ENCODE assay signal across 31 cellular contexts in genomic region chrX:134249231-134249630, GRCh38. TPM values are rescaled to one million over a fixed set of nuclear protein-coding genes. Genes with fewer than 3 reads are reported as not detected.
"Had no signal": no experiment of that assay in that cellular context is flagged by ENCODE, and none has a peak within 500 bp of the region (broad histone marks: within the 10 kb centered on the region; RNA-seq: fewer than 3 reads in every experiment).

No MANE protein-coding gene starts in this region.

- H3K27ac Mint-ChIP-seq: activated B cell treated with CpG ODN at 0.5 μM for 24 hours; activated CD4-positive, alpha-beta memory T cell treated with anti-CD3 and anti-CD28 coated beads for 36 hours; activated CD4-positive, alpha-beta T cell treated with anti-CD3 and anti-CD28 coated beads, Interleukin-2, amount 10 ng/mL, durations not matched to agents 24 days and 14 days; activated CD8-positive, alpha-beta memory T cell treated with anti-CD3 and anti-CD28 coated beads, Interleukin-2, amount 10 ng/mL, durations not matched to agents 7 days and 5 days; activated CD8-positive, alpha-beta T cell treated with anti-CD3 and anti-CD28 coated beads, Interleukin-2, amount 10 ng/mL, durations not matched to agents 7 days and 5 days; activated naive CD4-positive, alpha-beta T cell treated with anti-CD3 and anti-CD28 coated beads, Interleukin-2, amount 10 ng/mL, durations not matched to agents 7 days and 5 days; activated naive CD4-positive, alpha-beta T cell treated with anti-CD3 and anti-CD28 coated beads, Interleukin-2, amount 50 U/mL, for 72 hours; activated naive CD8-positive, alpha-beta T cell treated with anti-CD3 and anti-CD28 coated beads, Interleukin-2, amount 10 ng/mL, durations not matched to agents 7 days and 5 days; activated T-cell treated with anti-CD3 and anti-CD28 coated beads, Interleukin-2, amount 50 U/mL, for 72 hours; effector memory CD8-positive, alpha-beta T cell; T-helper 17 cell; T-helper 2 cell treated with Interferon-gamma antibody and Interleukin-4, amounts not matched to agents 5 μg/mL and 100 μg/mL, for 36 hours had no signal

- H3K4me3 Mint-ChIP-seq: activated B cell treated with CpG ODN at 0.5 μM for 24 hours; activated CD4-positive, alpha-beta memory T cell treated with anti-CD3 and anti-CD28 coated beads for 36 hours; activated CD4-positive, alpha-beta T cell treated with anti-CD3 and anti-CD28 coated beads, Interleukin-2, amount 10 ng/mL, durations not matched to agents 24 days and 14 days; activated CD8-positive, alpha-beta memory T cell treated with anti-CD3 and anti-CD28 coated beads, Interleukin-2, amount 10 ng/mL, durations not matched to agents 7 days and 5 days; activated CD8-positive, alpha-beta T cell treated with anti-CD3 and anti-CD28 coated beads, Interleukin-2, amount 10 ng/mL, durations not matched to agents 7 days and 5 days; activated naive CD4-positive, alpha-beta T cell treated with anti-CD3 and anti-CD28 coated beads, Interleukin-2, amount 10 ng/mL, durations not matched to agents 7 days and 5 days; activated naive CD8-positive, alpha-beta T cell treated with anti-CD3 and anti-CD28 coated beads, Interleukin-2, amount 10 ng/mL, durations not matched to agents 7 days and 5 days; activated T-cell treated with anti-CD3 and anti-CD28 coated beads, Interleukin-2, amount 50 U/mL, for 72 hours; brain; effector memory CD8-positive, alpha-beta T cell; T-helper 17 cell; T-helper 2 cell treated with Interferon-gamma antibody and Interleukin-4, amounts not matched to agents 5 μg/mL and 100 μg/mL, for 36 hours had no signal

- H3K9me3 Mint-ChIP-seq: activated B cell treated with CpG ODN at 0.5 μM for 24 hours; activated CD4-positive, alpha-beta memory T cell treated with anti-CD3 and anti-CD28 coated beads for 36 hours; activated CD4-positive, alpha-beta T cell treated with anti-CD3 and anti-CD28 coated beads, Interleukin-2, amount 10 ng/mL, durations not matched to agents 24 days and 14 days; activated naive CD4-positive, alpha-beta T cell treated with anti-CD3 and anti-CD28 coated beads, Interleukin-2, amount 10 ng/mL, durations not matched to agents 7 days and 5 days; activated naive CD4-positive, alpha-beta T cell treated with anti-CD3 and anti-CD28 coated beads, Interleukin-2, amount 50 U/mL, for 72 hours; activated naive CD8-positive, alpha-beta T cell treated with anti-CD3 and anti-CD28 coated beads, Interleukin-2, amount 10 ng/mL, durations not matched to agents 7 days and 5 days; activated T-cell treated with anti-CD3 and anti-CD28 coated beads, Interleukin-2, amount 50 U/mL, for 72 hours; effector memory CD8-positive, alpha-beta T cell; T-helper 2 cell treated with Interferon-gamma antibody and Interleukin-4, amounts not matched to agents 5 μg/mL and 100 μg/mL, for 36 hours had no signal

- DNase-seq: activated B cell treated with CpG ODN at 0.5 μM for 24 hours; activated CD4-positive, alpha-beta memory T cell treated with anti-CD3 and anti-CD28 coated beads for 36 hours; activated CD4-positive, alpha-beta T cell treated with anti-CD3 and anti-CD28 coated beads, Interleukin-2, amount 10 ng/mL, durations not matched to agents 24 days and 14 days; activated CD8-positive, alpha-beta memory T cell treated with anti-CD3 and anti-CD28 coated beads, Interleukin-2, amount 10 ng/mL, durations not matched to agents 7 days and 5 days; activated CD8-positive, alpha-beta memory T cell treated with anti-CD3 and anti-CD28 coated beads, Interleukin-2, amount 50 U/mL, for 4 hours; activated CD8-positive, alpha-beta T cell treated with anti-CD3 and anti-CD28 coated beads, Interleukin-2, amount 10 ng/mL, durations not matched to agents 7 days and 5 days; activated gamma-delta T cell; activated naive CD4-positive, alpha-beta T cell; activated naive CD4-positive, alpha-beta T cell treated with anti-CD3 and anti-CD28 coated beads, Interleukin-2, amount 10 ng/mL, durations not matched to agents 7 days and 5 days; activated naive CD8-positive, alpha-beta T cell treated with anti-CD3 and anti-CD28 coated beads, Interleukin-2, amount 10 ng/mL, durations not matched to agents 7 days and 5 days; activated T-cell treated with anti-CD3 and anti-CD28 coated beads, Interleukin-2, amount 50 U/mL, for 1 hour; activated T-cell treated with anti-CD3 and anti-CD28 coated beads, Interleukin-2, amount 50 U/mL, for 72 hours; central memory CD4-positive, alpha-beta T cell; cortex of kidney; dermis blood vessel endothelial cell; effector CD4-positive, alpha-beta T cell; effector memory CD8-positive, alpha-beta T cell; erythroblast; foreskin keratinocyte; gastrocnemius medialis; T-helper 1 cell; T-helper 17 cell; T1000; WERI-Rb-1 had no signal

- H3K27me3 Mint-ChIP-seq: activated CD4-positive, alpha-beta memory T cell treated with anti-CD3 and anti-CD28 coated beads for 36 hours; brain had no signal

- ATAC-seq: activated CD4-positive, CD25-positive, alpha-beta regulatory T cell treated with anti-CD3 and anti-CD28 coated beads, Interleukin-2, amount 50 U/mL, for 24 hours; activated CD8-positive, alpha-beta memory T cell treated with anti-CD3 and anti-CD28 coated beads, Interleukin-2, amount 10 ng/mL, durations not matched to agents 7 days and 5 days; activated CD8-positive, alpha-beta T cell treated with anti-CD3 and anti-CD28 coated beads, Interleukin-2, amount 10 ng/mL, durations not matched to agents 7 days and 5 days; activated naive CD4-positive, alpha-beta T cell treated with anti-CD3 and anti-CD28 coated beads, Interleukin-2, amount 50 U/mL, for 72 hours; activated T-cell treated with anti-CD3 and anti-CD28 coated beads, Interleukin-2, amount 50 U/mL, for 72 hours; effector memory CD8-positive, alpha-beta T cell; foreskin keratinocyte; gastrocnemius medialis; T-helper 17 cell had no signal

- H3K36me3 Mint-ChIP-seq: activated CD4-positive, alpha-beta memory T cell treated with anti-CD3 and anti-CD28 coated beads for 36 hours; activated CD8-positive, alpha-beta memory T cell treated with anti-CD3 and anti-CD28 coated beads, Interleukin-2, amount 10 ng/mL, durations not matched to agents 7 days and 5 days; activated naive CD4-positive, alpha-beta T cell treated with anti-CD3 and anti-CD28 coated beads, Interleukin-2, amount 10 ng/mL, durations not matched to agents 7 days and 5 days; activated naive CD4-positive, alpha-beta T cell treated with anti-CD3 and anti-CD28 coated beads, Interleukin-2, amount 50 U/mL, for 72 hours; activated naive CD8-positive, alpha-beta T cell treated with anti-CD3 and anti-CD28 coated beads, Interleukin-2, amount 10 ng/mL, durations not matched to agents 7 days and 5 days; brain had no signal

- H3K4me1 Mint-ChIP-seq: activated B cell treated with CpG ODN at 0.5 μM for 24 hours; activated CD8-positive, alpha-beta memory T cell treated with anti-CD3 and anti-CD28 coated beads, Interleukin-2, amount 10 ng/mL, durations not matched to agents 7 days and 5 days; activated naive CD8-positive, alpha-beta T cell treated with anti-CD3 and anti-CD28 coated beads, Interleukin-2, amount 10 ng/mL, durations not matched to agents 7 days and 5 days; T-helper 17 cell had no signal

RNA-seq across cellular contexts. Expression of gene CCDC160, which starts 12.2 kb away (rescaled TPM):
- total RNA-seq: activated B cell treated with CpG ODN at 0.5 μM for 24 hours; activated CD4-positive, alpha-beta memory T cell treated with anti-CD3 and anti-CD28 coated beads for 36 hours; activated CD4-positive, alpha-beta T cell treated with anti-CD3 and anti-CD28 coated beads, Interleukin-2, amount 10 ng/mL, durations not matched to agents 24 days and 14 days; activated CD8-positive, alpha-beta memory T cell treated with anti-CD3 and anti-CD28 coated beads for 36 hours; activated CD8-positive, alpha-beta memory T cell treated with anti-CD3 and anti-CD28 coated beads, Interleukin-2, amount 10 ng/mL, durations not matched to agents 7 days and 5 days; activated CD8-positive, alpha-beta T cell treated with anti-CD3 and anti-CD28 coated beads, Interleukin-2, amount 10 ng/mL, durations not matched to agents 7 days and 5 days; activated naive CD4-positive, alpha-beta T cell treated with anti-CD3 and anti-CD28 coated beads, Interleukin-2, amount 50 U/mL, for 72 hours; activated naive CD8-positive, alpha-beta T cell treated with anti-CD3 and anti-CD28 coated beads, Interleukin-2, amount 10 ng/mL, durations not matched to agents 7 days and 5 days; activated T-cell treated with anti-CD3 and anti-CD28 coated beads, Interleukin-2, amount 50 U/mL, for 72 hours; ascending aorta; dermis blood vessel endothelial cell; esophagus muscularis mucosa; foreskin keratinocyte; T-helper 17 cell had no signal
